ENCODE assay signal across 24 cellular contexts in the genomic region with DNA sequence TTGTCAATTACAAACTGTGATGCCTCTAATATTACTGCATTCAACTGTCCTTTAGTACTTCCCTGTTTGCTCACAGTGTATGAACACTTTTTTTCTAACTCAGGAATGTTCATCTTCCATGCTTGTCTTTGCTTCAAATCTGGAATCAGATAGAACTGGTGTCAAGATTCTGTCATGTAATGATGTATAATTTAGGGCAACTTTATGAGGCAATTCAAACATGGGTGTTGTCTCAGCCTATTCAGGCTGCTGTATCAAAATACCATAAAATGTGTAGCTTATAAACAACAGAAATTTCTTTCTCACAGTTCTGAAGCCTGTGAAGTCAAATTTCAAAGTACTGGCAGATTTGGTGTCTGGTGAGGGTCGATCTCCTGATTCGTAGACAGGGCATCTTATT.
DNase-seq lines count a peak whose midpoint lies in the region; ATAC-seq, FAIRE-seq and TF ChIP-seq lines count a peak whose summit lies in the region.
"Had no signal": no experiment of that assay in that cellular context is flagged by ENCODE, and none has a peak within 500 bp of the region (broad histone marks: within the 10 kb centered on the region; RNA-seq: fewer than 3 reads in every experiment).

No MANE protein-coding gene starts in this region.

- H3K9me3 Mint-ChIP-seq in CD4-positive, alpha-beta T cell, result peaks cover 10% of the 10 kb centered on the region

- no peak for TF ChIP-seq POLR2A in sigmoid colon (IDR thresholded peaks at IDR 0.05)

- peaks cover 0 to 16% of the 10 kb centered on the region in 2 donors for H3K4me1 ChIP-seq in mucosa of rectum (ENCODE audit: control insufficient read depth in 2 of 2, insufficient read depth in 2 of 2, low read length in 2 of 2)
- H3K4me1 ChIP-seq in sigmoid colon, result no peaks in the 10 kb centered on the region
- H3K4me1 ChIP-seq: BE2C, BLaER1, Caco-2 had no signal

- TF ChIP-seq CTCF in sigmoid colon (IDR thresholded peaks at IDR 0.05), result no peak
- no peak for TF ChIP-seq CTCF in CD4-positive, alpha-beta T cell (IDR thresholded peaks at IDR 0.05)

- peak; percentile 91 for ATAC-seq in left colon
- no peak for ATAC-seq in activated CD4-positive, CD25-positive, alpha-beta regulatory T cell treated with anti-CD3 and anti-CD28 coated beads, Interleukin-2, amount 50 U/mL, for 24 hours
- ATAC-seq in CD4-positive, alpha-beta T cell (ENCODE audit: poor library complexity), result no peak
- ATAC-seq: CD8-positive, alpha-beta T cell had no signal

- H3K9me3 ChIP-seq in mucosa of rectum (ENCODE audit: control insufficient read depth in 2 of 2, low read length in 2 of 2) (no peaks in the 10 kb centered on the region), sigmoid colon (no peaks in the 10 kb centered on the region)
- no peaks in the 10 kb centered on the region for H3K9me3 ChIP-seq in CD4-positive, alpha-beta T cell (ENCODE audit: control insufficient read depth, low read length)
- H3K9me3 ChIP-seq: BE2C, BLaER1, Caco-2 had no signal

- 15 to 56% methylated on average over 2 of the region's 2 CpGs for WGBS in sigmoid colon, 2 donors

- H3K9ac ChIP-seq in mucosa of rectum (ENCODE audit: low read depth in 1 of 2, low read length in 2 of 2), result no peak overlapping the region
- H3K9ac ChIP-seq: BLaER1 had no signal

- CTCF ChIA-PET in CD4-positive, alpha-beta T cell (lab: Charles Lee), result no interaction called here

- H3K36me3 ChIP-seq in mucosa of rectum (ENCODE audit: control insufficient read depth in 2 of 2, insufficient read depth in 2 of 2, low read length in 2 of 2), result no peaks in the 10 kb centered on the region
- no peaks in the 10 kb centered on the region for H3K36me3 ChIP-seq in sigmoid colon
- H3K36me3 ChIP-seq: BE2C, BLaER1 had no signal

- H3K27ac ChIP-seq in mucosa of rectum (ENCODE audit: low read depth in 2 of 2, low read length in 2 of 2), result peak overlapping the region; percentile 61 to 78
- no peak overlapping the region for H3K27ac ChIP-seq in sigmoid colon
- no peak overlapping the region for H3K27ac ChIP-seq in CD4-positive, alpha-beta T cell (ENCODE audit: low read depth, low read length)
- H3K27ac ChIP-seq: BLaER1 had no signal

- H3K27me3 ChIP-seq in mucosa of rectum (ENCODE audit: control insufficient read depth in 2 of 2, insufficient read depth in 2 of 2, low read length in 2 of 2) (no peaks in the 10 kb centered on the region), sigmoid colon (no peaks in the 10 kb centered on the region)
- no peaks in the 10 kb centered on the region for H3K27me3 ChIP-seq in CD4-positive, alpha-beta T cell (ENCODE audit: control insufficient read depth, insufficient read depth, low read length)
- H3K27me3 ChIP-seq: BE2C, BLaER1 had no signal

- H3K4me3 ChIP-seq in mucosa of rectum (ENCODE audit: low read length in 2 of 2) (peak overlapping the region in 1 of 2 donors; percentile 14), sigmoid colon (no peak overlapping the region)
- H3K4me3 ChIP-seq: BLaER1 had no signal

- intact Hi-C loops in left colon (cut with DNase I, micrococcal nuclease), result no loop called here
- intact Hi-C loops in sigmoid colon (cut with DNase I), result no loop called here
- intact Hi-C loops in CD4-positive, alpha-beta T cell (cut with DNase I, micrococcal nuclease), result loop anchor here in 1 of 2 experiments (5.0 kb wide), 1 partner anchor 309 kb away; no protein-coding TSS in a partner anchor

- H3K4me3 Mint-ChIP-seq in CD4-positive, alpha-beta T cell, result no peak overlapping the region
- H3K4me3 Mint-ChIP-seq: CD14-positive monocyte; CD4-positive, CD25-positive, alpha-beta regulatory T cell; CD8-positive, alpha-beta T cell had no signal

- H3K36me3 Mint-ChIP-seq in CD4-positive, alpha-beta T cell (ENCODE audit: low read depth), result no peaks in the 10 kb centered on the region
- H3K36me3 Mint-ChIP-seq: CD14-positive monocyte; CD4-positive, CD25-positive, alpha-beta regulatory T cell; CD8-positive, alpha-beta T cell had no signal

- TF ChIP-seq EP300 in sigmoid colon (IDR thresholded peaks at IDR 0.05), result no peak

- FAIRE-seq in colon (lab: Jason Lieb, UNC), result peak; percentile 70
- FAIRE-seq: A204.1, D721Med, G401.6, GM12891, GM19239 had no signal

- H3K27ac Mint-ChIP-seq in CD4-positive, alpha-beta T cell, result no peak overlapping the region
- H3K27ac Mint-ChIP-seq: CD14-positive monocyte; CD8-positive, alpha-beta T cell had no signal

- H3K27me3 Mint-ChIP-seq in CD4-positive, alpha-beta T cell, result no peaks in the 10 kb centered on the region
- H3K27me3 Mint-ChIP-seq: CD4-positive, CD25-positive, alpha-beta regulatory T cell had no signal

- no peaks in the 10 kb centered on the region for H3K4me1 Mint-ChIP-seq in CD4-positive, alpha-beta T cell (ENCODE audit: low read depth)
- H3K4me1 Mint-ChIP-seq: CD14-positive monocyte; CD4-positive, CD25-positive, alpha-beta regulatory T cell had no signal

- no peak for DNase-seq in left colon
- DNase-seq in pons (ENCODE audit: low spot score), result no peak
- no peak for DNase-seq in sigmoid colon
- DNase-seq in CD4-positive, alpha-beta T cell, result no peak
- DNase-seq: 8988T; ACHN; BE2C; C1 segment of cervical spinal cord; Caco-2; Calu3; CD4-positive, CD25-positive, alpha-beta regulatory T cell; CD8-positive, alpha-beta T cell; DMS79 treated with DMSO at 0.1 percent for 48 hours; GF-D8 had no signal

- POLR2A ChIA-PET in CD4-positive, alpha-beta T cell (lab: Charles Lee), result no interaction called here

Comparison
In these comparisons a context has a peak if more than half of its experiments do, and no peak if none do; other contexts are left out.
1. H3K27ac ChIP-seq: peak in mucosa of rectum (2 of 2); none in sigmoid colon (0 of 4) and CD4-positive, alpha-beta T cell (single experiment).